ENCODE assay signal across 9 cellular contexts in genomic region chr7:2732959-2733584, GRCh38. TPM values are rescaled to one million over a fixed set of nuclear protein-coding genes. Genes with fewer than 3 reads are reported as not detected.
DNase-seq lines count a peak whose midpoint lies in the region; ATAC-seq and TF ChIP-seq lines count a peak whose summit lies in the region.
"Had no signal": no experiment of that assay in that cellular context is flagged by ENCODE, and none has a peak within 500 bp of the region (broad histone marks: within the 10 kb centered on the region; RNA-seq: fewer than 3 reads in every experiment).

No MANE protein-coding gene starts in this region.

- no peak for ATAC-seq in HG02970 (IDR thresholded peaks at IDR 0.05; ENCODE audit: low FRiP score, unreplicated experiment)

- peak overlapping the region; percentile 0 for H3K27ac Mint-ChIP-seq in endodermal cell

- DNase-seq in AG08395 (ENCODE audit: low spot score): peak; percentile 87
- peak; percentile 42 to 51 for DNase-seq in Kasumi-1 (lab: John Stamatoyannopoulos, UW)
- no peak for DNase-seq in endodermal cell
- no peak for DNase-seq in GM13976 (ENCODE audit: low spot score)
- no peak for DNase-seq in COR-L47 (lab: John Stamatoyannopoulos, UW)
- no peak for DNase-seq in COLO829 (ENCODE audit: low spot score)
- DNase-seq: glutamatergic neuron had no signal

- H3K4me3 Mint-ChIP-seq in endodermal cell: no peak overlapping the region

- H3K9ac ChIP-seq in endodermal cell (ENCODE audit: extremely low read depth, low read length, poor library complexity, severe bottlenecking) (no peak overlapping the region), muscle layer of colon (ENCODE audit: low read length) (no peak overlapping the region)

- in situ Hi-C loops in GM13976 (cut with MboI; ENCODE audit: low sequenced_read_pairs, unreplicated experiment): no loop called here

- H3K4me3 ChIP-seq in endodermal cell (ENCODE audit: low read length) (peak overlapping the region; percentile 39), muscle layer of colon (ENCODE audit: low read depth in 1 of 2, low read length in 2 of 2) (no peak overlapping the region)

- H3K9me3 Mint-ChIP-seq in endodermal cell: no peaks in the 10 kb centered on the region

- peaks cover 56% of the 10 kb centered on the region for H3K36me3 ChIP-seq in endodermal cell (ENCODE audit: control insufficient read depth, insufficient read depth, low read length)
- peaks cover 6% of the 10 kb centered on the region for H3K36me3 ChIP-seq in muscle layer of colon (ENCODE audit: insufficient read depth, low read length)

- H3K27me3 Mint-ChIP-seq in endodermal cell (ENCODE audit: insufficient read depth): no peaks in the 10 kb centered on the region

- H3K4me1 Mint-ChIP-seq in endodermal cell: peaks cover 14% of the 10 kb centered on the region

- H3K27me3 ChIP-seq in endodermal cell (ENCODE audit: control insufficient read depth, insufficient read depth, low read length, poor library complexity, severe bottlenecking) (no peaks in the 10 kb centered on the region), muscle layer of colon (ENCODE audit: control insufficient read depth in 1 of 2, insufficient read depth in 2 of 2, low read length in 2 of 2) (no peaks in the 10 kb centered on the region)

- H3K36me3 Mint-ChIP-seq in endodermal cell (ENCODE audit: low read depth): peaks cover 54% of the 10 kb centered on the region

- WGBS in endodermal cell (ENCODE audit: insufficient coverage in 1 of 2, insufficient read length in 1 of 2), 2 experiments: 94 to 98% methylated on average over 18 of the region's 18 CpGs

- H3K27ac ChIP-seq in endodermal cell (ENCODE audit: low read depth, low read length) (no peak overlapping the region), muscle layer of colon (ENCODE audit: low read depth, low read length) (peak overlapping the region; percentile 12)

- TF ChIP-seq CTCF in endodermal cell (conservative IDR thresholded peaks at IDR 0.05): no peak
- no peak for TF ChIP-seq CTCF in GM13976 (IDR thresholded peaks at IDR 0.05; ENCODE audit: borderline replicate concordance, control extremely low read depth, extremely low read depth, insufficient read depth, missing control alignments)

- H3K9me3 ChIP-seq in endodermal cell (ENCODE audit: control insufficient read depth, low read length): no peaks in the 10 kb centered on the region
- H3K9me3 ChIP-seq in muscle layer of colon (ENCODE audit: low read length): no peaks in the 10 kb centered on the region

- H3K4me1 ChIP-seq in endodermal cell (ENCODE audit: control insufficient read depth, insufficient read depth, low read length): peaks cover 8% of the 10 kb centered on the region
- H3K4me1 ChIP-seq in muscle layer of colon (ENCODE audit: insufficient read depth, low read length): peaks cover 60% of the 10 kb centered on the region

RNA-seq across cellular contexts. Expression of gene AMZ1, which starts 45.1 kb away (rescaled TPM):
- 1 to 10 TPM in 1 of 2 donors, under 1 TPM in 1; 0.66 to 1.6 TPM for total RNA-seq in endodermal cell
- polyA plus RNA-seq in endodermal cell (2013, experiment 1 of 2): 0.07 TPM
- not detected for polyA plus RNA-seq in endodermal cell (2013, experiment 2 of 2)

Comparison
In these comparisons a context has a peak if more than half of its experiments do, and no peak if none do; other contexts are left out.
1. DNase-seq: peak in AG08395 (single experiment) and Kasumi-1 (2 of 2); none in endodermal cell (single experiment), GM13976 (single experiment), COR-L47 (single experiment) and COLO829 (single experiment).